In genomic region chr6:52512199-52512598, GRCh38 we compare ENCODE assay signal across 10 cellular contexts.
DNase-seq lines count a peak whose midpoint lies in the region; ATAC-seq and TF ChIP-seq lines count a peak whose summit lies in the region.
"Had no signal": no experiment of that assay in that cellular context is flagged by ENCODE, and none has a peak within 500 bp of the region (broad histone marks: within the 10 kb centered on the region; RNA-seq: fewer than 3 reads in every experiment).

No MANE protein-coding gene starts in this region.

- H3K4me3 ChIP-seq in WERI-Rb-1 (ENCODE audit: low read depth, low read length) = no peak overlapping the region
- H3K4me3 ChIP-seq in prostate gland = no peak overlapping the region

- H3K27me3 Mint-ChIP-seq in glutamatergic neuron (ENCODE audit: unreplicated experiment) = peaks cover 4% of the 10 kb centered on the region

- H3K36me3 ChIP-seq in WERI-Rb-1 = peaks cover 65% of the 10 kb centered on the region
- peaks cover 0 to 3% of the 10 kb centered on the region in 2 donors for H3K36me3 ChIP-seq in prostate gland

- H3K27ac Mint-ChIP-seq in glutamatergic neuron (ENCODE audit: unreplicated experiment) = peak overlapping the region; percentile 84

- H3K4me1 Mint-ChIP-seq in glutamatergic neuron (ENCODE audit: low read depth, unreplicated experiment) = peaks cover 33% of the 10 kb centered on the region

- no peak for ATAC-seq in HG03280 (IDR thresholded peaks at IDR 0.05; ENCODE audit: unreplicated experiment)
- ATAC-seq in GM21717 (IDR thresholded peaks at IDR 0.05; ENCODE audit: unreplicated experiment) = no peak

- H3K4me3 Mint-ChIP-seq in glutamatergic neuron (ENCODE audit: unreplicated experiment) = no peak overlapping the region

- intact Hi-C loops in prostate gland (cut with DNase I) = loop anchor here (5.0 kb wide), 1 partner anchor 60 kb away; no protein-coding TSS in a partner anchor

- TF ChIP-seq CTCF in WERI-Rb-1 (IDR thresholded peaks at IDR 0.05; ENCODE audit: low read depth, low read length) (no peak), glutamatergic neuron (IDR thresholded peaks at IDR 0.05; ENCODE audit: partially characterized antibody, unreplicated experiment) (no peak), prostate gland (IDR thresholded peaks at IDR 0.05) (no peak)

- H3K27me3 ChIP-seq in WERI-Rb-1 (ENCODE audit: insufficient read depth, low read depth, severe bottlenecking) (no peaks in the 10 kb centered on the region), prostate gland (replicated peaks; ENCODE audit: insufficient read depth) (no peaks in the 10 kb centered on the region)

- DNase-seq in COLO829 (ENCODE audit: low spot score) (peak; percentile 79), WERI-Rb-1 (peak; percentile 41), glutamatergic neuron (no peak), prostate gland (ENCODE audit: low spot score) (no peak), cerebellar nuclear complex (lab: John Stamatoyannopoulos, UW) (no peak), NCI-H2171 treated with DMSO at 0.1 percent for 48 hours (lab: John Stamatoyannopoulos, UW) (no peak)
- DNase-seq: COR-L47, NCI-H446 had no signal

- H3K36me3 Mint-ChIP-seq in glutamatergic neuron (ENCODE audit: unreplicated experiment) = no peaks in the 10 kb centered on the region

- WGBS in prostate gland = 48% methylated on average over 4 of the region's 4 CpGs

- H3K27ac ChIP-seq in WERI-Rb-1 (peak overlapping the region; percentile 16), prostate gland (peak overlapping the region; percentile 17 to 23)

- TF ChIP-seq POLR2A in prostate gland (IDR thresholded peaks at IDR 0.05) = no peak

- H3K4me1 ChIP-seq in prostate gland (replicated peaks) = no peaks in the 10 kb centered on the region

- H3K9me3 ChIP-seq in WERI-Rb-1 (ENCODE audit: severe bottlenecking) (no peaks in the 10 kb centered on the region), prostate gland (no peaks in the 10 kb centered on the region)

- H3K9me3 Mint-ChIP-seq in glutamatergic neuron (ENCODE audit: unreplicated experiment) = peaks cover 7% of the 10 kb centered on the region

Comparison
In these comparisons a context has a peak if more than half of its experiments do, and no peak if none do; other contexts are left out.
1. DNase-seq: peak in COLO829 (single experiment) and WERI-Rb-1 (single experiment); none in glutamatergic neuron (single experiment), prostate gland (single experiment), cerebellar nuclear complex (0 of 2) and NCI-H2171 treated with DMSO at 0.1 percent for 48 hours (single experiment).